ENCODE assay signal across 1 cellular context in the genomic region with DNA sequence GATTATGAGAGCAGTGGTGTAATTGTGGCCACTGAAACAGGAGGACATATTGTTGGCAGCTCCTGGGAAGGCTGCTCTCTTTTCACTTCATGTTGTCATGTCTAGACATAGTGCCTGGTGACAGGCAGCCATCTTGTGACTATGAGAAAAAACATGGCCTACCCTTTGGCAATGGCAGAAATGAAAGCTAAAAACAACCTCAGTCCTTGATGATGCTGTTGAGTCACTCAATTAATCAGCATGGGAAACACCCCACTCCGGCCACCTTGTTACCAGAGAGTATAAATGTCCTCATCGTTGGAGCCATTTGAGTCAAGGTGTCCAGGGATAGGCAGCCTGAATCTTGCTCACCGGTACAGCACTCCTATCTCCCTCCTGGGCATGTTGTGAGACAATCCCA.
TF ChIP-seq lines count a peak whose summit lies in the region.

No MANE protein-coding gene starts in this region.

TF ChIP-seq in GM12878, 131 proteins besides CTCF, POLR2A, EP300 and RAD21:
- peak; percentile 70; the same call in 1 of the 2 replicates for TF ChIP-seq YY1 (IDR thresholded peaks at IDR 0.05; ENCODE audit: low read depth, low read length)
- no peak for TF ChIP-seq SP1 (IDR thresholded peaks at IDR 0.05; ENCODE audit: low read depth, low read length)
